ENCODE assay signal across 9 cellular contexts in the genomic region with DNA sequence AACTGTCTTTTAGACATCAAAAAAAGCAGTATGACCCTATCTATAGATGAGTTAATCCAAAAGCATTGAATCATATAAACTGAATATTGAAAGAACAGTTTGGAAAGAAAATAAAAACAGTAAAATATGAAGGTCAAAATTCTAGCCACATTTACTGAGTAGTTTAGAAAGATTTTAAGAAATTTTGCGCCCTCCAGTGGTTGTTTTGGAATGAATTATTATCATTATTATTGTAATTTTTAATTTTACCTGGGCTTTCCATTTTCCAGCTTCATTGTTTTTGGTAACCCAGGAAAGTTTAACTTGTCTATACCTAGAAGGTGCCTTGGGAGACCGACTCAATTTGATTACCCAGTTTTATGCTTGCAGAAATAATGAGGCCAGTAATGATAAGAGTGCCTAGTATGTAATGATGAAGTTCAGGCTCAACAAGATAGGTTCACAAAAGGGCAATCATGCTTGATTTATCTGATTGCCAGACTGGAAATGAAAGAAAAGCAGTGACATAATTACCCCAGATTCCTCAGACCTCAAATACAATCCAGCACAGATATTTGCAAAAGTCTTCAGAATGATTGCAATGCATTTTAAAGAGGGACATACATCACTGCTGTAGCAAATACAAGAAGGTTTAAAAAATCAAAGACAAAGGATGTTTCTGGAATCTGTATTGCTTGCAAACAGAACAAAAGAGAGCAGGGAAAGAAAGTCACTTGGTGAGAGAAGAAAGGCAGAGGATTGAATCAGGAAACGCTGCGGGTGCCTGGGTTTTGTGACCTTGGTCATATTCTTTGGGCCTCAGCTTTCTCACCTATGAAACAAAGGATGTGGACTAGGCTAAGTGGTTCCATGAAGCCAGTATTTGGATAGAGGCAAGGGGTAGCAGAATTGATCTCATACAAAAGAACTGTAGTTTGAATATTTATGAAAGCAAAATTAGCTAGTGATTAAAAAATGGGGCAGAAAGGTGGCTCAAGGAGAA.
DNase-seq lines count a peak whose midpoint lies in the region; ATAC-seq and TF ChIP-seq lines count a peak whose summit lies in the region.
"Had no signal": no experiment of that assay in that cellular context is flagged by ENCODE, and none has a peak within 500 bp of the region (broad histone marks: within the 10 kb centered on the region; RNA-seq: fewer than 3 reads in every experiment).

No MANE protein-coding gene starts in this region.

- no peaks in the 10 kb centered on the region for H3K36me3 Mint-ChIP-seq in endodermal cell (ENCODE audit: low read depth)
- H3K36me3 Mint-ChIP-seq in natural killer cell treated with Interleukin-12 subunit alpha and Interleukin-12 subunit beta and Interleukin-15 and Interleukin-18, amount 100 ng/mL, for 72 hours = no peaks in the 10 kb centered on the region
- H3K36me3 Mint-ChIP-seq: activated naive CD8-positive, alpha-beta T cell had no signal

- H3K9me3 ChIP-seq in endodermal cell (ENCODE audit: control insufficient read depth, low read length) = no peaks in the 10 kb centered on the region

- H3K4me1 ChIP-seq in endodermal cell (ENCODE audit: control insufficient read depth, insufficient read depth, low read length) = no peaks in the 10 kb centered on the region

- DNase-seq in SHP77 (lab: John Stamatoyannopoulos, UW) (peak; percentile 23 to 32), SHP77 treated with DMSO at 0.1 percent for 48 hours (lab: John Stamatoyannopoulos, UW) (no peak), NCI-H446 (lab: John Stamatoyannopoulos, UW) (peak; percentile 32 to 47), endodermal cell (no peak), superior temporal gyrus (ENCODE audit: extremely low spot score) (peak; percentile 64)
- DNase-seq in natural killer cell treated with Interleukin-12 subunit alpha and Interleukin-12 subunit beta and Interleukin-15 and Interleukin-18, amount 100 ng/mL, for 72 hours (ENCODE audit: low spot score) = no peak

- WGBS in endodermal cell (ENCODE audit: insufficient coverage in 1 of 2, insufficient read length in 1 of 2), 2 experiments = 54 to 75% methylated on average over 2 to 4 of the region's 4 CpGs

- peak overlapping the region; percentile 98 for H3K27ac ChIP-seq in endodermal cell (ENCODE audit: low read depth, low read length)

- no peaks in the 10 kb centered on the region for H3K36me3 ChIP-seq in endodermal cell (ENCODE audit: control insufficient read depth, insufficient read depth, low read length)

- no peaks in the 10 kb centered on the region for H3K4me1 Mint-ChIP-seq in endodermal cell
- H3K4me1 Mint-ChIP-seq in natural killer cell treated with Interleukin-12 subunit alpha and Interleukin-12 subunit beta and Interleukin-15 and Interleukin-18, amount 100 ng/mL, for 72 hours (ENCODE audit: low read depth in 2 of 2) = no peaks in the 10 kb centered on the region

- no peak overlapping the region for H3K9ac ChIP-seq in endodermal cell (ENCODE audit: extremely low read depth, low read length, poor library complexity, severe bottlenecking)

- TF ChIP-seq POLR2A in GM18505 (IDR thresholded peaks at IDR 0.05; ENCODE audit: borderline replicate concordance, extremely low read depth, insufficient read depth, insufficient read length) = no peak

- no peaks in the 10 kb centered on the region for H3K27me3 ChIP-seq in endodermal cell (ENCODE audit: control insufficient read depth, insufficient read depth, low read length, poor library complexity, severe bottlenecking)

- TF ChIP-seq CTCF in endodermal cell (conservative IDR thresholded peaks at IDR 0.05) = peak; percentile 75

- H3K9me3 Mint-ChIP-seq in endodermal cell = no peaks in the 10 kb centered on the region
- H3K9me3 Mint-ChIP-seq in natural killer cell treated with Interleukin-12 subunit alpha and Interleukin-12 subunit beta and Interleukin-15 and Interleukin-18, amount 100 ng/mL, for 72 hours = no peaks in the 10 kb centered on the region

- no peak overlapping the region for H3K4me3 Mint-ChIP-seq in endodermal cell
- H3K4me3 Mint-ChIP-seq in natural killer cell treated with Interleukin-12 subunit alpha and Interleukin-12 subunit beta and Interleukin-15 and Interleukin-18, amount 100 ng/mL, for 72 hours = no peak overlapping the region
- H3K4me3 Mint-ChIP-seq: activated naive CD8-positive, alpha-beta T cell had no signal

- no peak overlapping the region for H3K27ac Mint-ChIP-seq in endodermal cell
- no peak overlapping the region for H3K27ac Mint-ChIP-seq in natural killer cell treated with Interleukin-12 subunit alpha and Interleukin-12 subunit beta and Interleukin-15 and Interleukin-18, amount 100 ng/mL, for 72 hours
- H3K27ac Mint-ChIP-seq: activated naive CD8-positive, alpha-beta T cell had no signal

- no peaks in the 10 kb centered on the region for H3K27me3 Mint-ChIP-seq in endodermal cell (ENCODE audit: insufficient read depth)
- peaks cover 0 to 3% of the 10 kb centered on the region in 2 donors for H3K27me3 Mint-ChIP-seq in natural killer cell treated with Interleukin-12 subunit alpha and Interleukin-12 subunit beta and Interleukin-15 and Interleukin-18, amount 100 ng/mL, for 72 hours

- ATAC-seq in GM18505 (IDR thresholded peaks at IDR 0.05; ENCODE audit: unreplicated experiment) (no peak), GM18867 (IDR thresholded peaks at IDR 0.05; ENCODE audit: unreplicated experiment) (no peak)
- ATAC-seq in natural killer cell treated with Interleukin-12 subunit alpha and Interleukin-12 subunit beta and Interleukin-15 and Interleukin-18, amount 100 ng/mL, for 72 hours = no peak

- H3K4me3 ChIP-seq in endodermal cell (ENCODE audit: low read length) = no peak overlapping the region

Comparison
In these comparisons a context has a peak if more than half of its experiments do, and no peak if none do; other contexts are left out.
1. DNase-seq: peak in SHP77 (2 of 2), NCI-H446 (2 of 2) and superior temporal gyrus (single experiment); none in SHP77 treated with DMSO at 0.1 percent for 48 hours (single experiment), endodermal cell (single experiment) and natural killer cell treated with Interleukin-12 subunit alpha and Interleukin-12 subunit beta and Interleukin-15 and Interleukin-18, amount 100 ng/mL, for 72 hours (single experiment).